Comparison of ENCODE assay signal across 9 cellular contexts in the genomic region with DNA sequence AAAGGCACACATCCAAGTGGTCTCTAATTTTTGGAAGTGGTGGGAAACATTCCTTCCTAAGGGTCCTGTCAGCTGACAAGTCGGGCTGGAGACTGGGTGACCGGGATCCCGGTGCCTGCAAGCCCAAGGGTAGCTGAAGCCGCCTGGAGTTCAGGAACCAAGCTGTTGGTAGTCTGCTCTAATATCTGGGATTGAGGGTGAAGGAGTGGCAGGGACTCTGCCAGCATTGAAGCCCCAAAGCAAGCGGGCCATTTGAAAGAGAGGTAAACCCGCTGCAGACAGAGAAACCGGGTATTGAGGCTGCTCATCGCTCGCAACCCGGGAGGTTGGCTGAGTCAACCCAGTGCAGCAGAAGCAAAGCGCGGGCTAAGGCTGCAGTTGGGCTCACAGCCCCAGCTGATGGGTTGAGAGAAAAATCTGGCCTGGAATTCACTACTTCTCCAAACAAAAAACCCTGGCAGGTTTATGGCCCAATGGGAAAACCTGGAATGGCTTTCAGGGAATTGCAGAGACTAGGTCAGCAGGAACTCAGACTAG. TPM values are rescaled to one million over a fixed set of nuclear protein-coding genes. Genes with fewer than 3 reads are reported as not detected.
DNase-seq lines count a peak whose midpoint lies in the region; ATAC-seq lines count a peak whose summit lies in the region.
"Had no signal": no experiment of that assay in that cellular context is flagged by ENCODE, and none has a peak within 500 bp of the region (broad histone marks: within the 10 kb centered on the region; RNA-seq: fewer than 3 reads in every experiment).

No MANE protein-coding gene starts in this region.

- H3K27me3 ChIP-seq in subcutaneous abdominal adipose tissue (ENCODE audit: control insufficient read depth in 5 of 5, insufficient read depth in 4 of 5, low read length in 5 of 5), result peaks cover 3 to 29% (median 22%) of the 10 kb centered on the region in 5 donors
- no peaks in the 10 kb centered on the region for H3K27me3 ChIP-seq in effector memory CD4-positive, alpha-beta T cell (replicated peaks; ENCODE audit: control insufficient read depth, insufficient read depth, low read length, poor library complexity, severe bottlenecking)

- no peaks in the 10 kb centered on the region for H3K9me3 ChIP-seq in subcutaneous abdominal adipose tissue (ENCODE audit: control insufficient read depth in 5 of 5, low read length in 5 of 5)
- H3K9me3 ChIP-seq in effector memory CD4-positive, alpha-beta T cell (ENCODE audit: control insufficient read depth, low read length), result no peaks in the 10 kb centered on the region

- no peak overlapping the region for H3K4me3 Mint-ChIP-seq in effector memory CD8-positive, alpha-beta T cell
- H3K4me3 Mint-ChIP-seq: activated B cell treated with CpG ODN at 0.5 μM for 24 hours had no signal

- H3K9me3 Mint-ChIP-seq in effector memory CD8-positive, alpha-beta T cell, result no peaks in the 10 kb centered on the region
- H3K9me3 Mint-ChIP-seq: activated B cell treated with CpG ODN at 0.5 μM for 24 hours had no signal

- ATAC-seq in effector memory CD8-positive, alpha-beta T cell (replicated peaks), result peak; percentile 46
- ATAC-seq in HG02970 (IDR thresholded peaks at IDR 0.05; ENCODE audit: low FRiP score, unreplicated experiment), result no peak

- no peaks in the 10 kb centered on the region for H3K36me3 Mint-ChIP-seq in effector memory CD8-positive, alpha-beta T cell (ENCODE audit: insufficient read depth)

- peak overlapping the region in 4 of 5 donors; percentile 29 to 56 (median 36) for H3K4me3 ChIP-seq in subcutaneous abdominal adipose tissue (ENCODE audit: low read depth in 1 of 5, low read length in 5 of 5)
- no peak overlapping the region for H3K4me3 ChIP-seq in effector memory CD4-positive, alpha-beta T cell (ENCODE audit: insufficient read depth, low read depth, low read length, poor library complexity, severe bottlenecking)

- DNase-seq in ELR (ENCODE audit: low read depth) (peak; percentile 91), LoVo (ENCODE audit: low spot score) (peak; percentile 24), SHP77 treated with DMSO at 0.1 percent for 48 hours (lab: John Stamatoyannopoulos, UW) (peak; percentile 77), lung microvascular endothelial cell (ENCODE audit: low read depth in 2 of 2) (peak; percentile 73 to 80)
- no peak for DNase-seq in effector memory CD8-positive, alpha-beta T cell
- DNase-seq in effector memory CD4-positive, alpha-beta T cell, result no peak
- DNase-seq: activated B cell treated with CpG ODN at 0.5 μM for 24 hours had no signal

- H3K27ac ChIP-seq in subcutaneous abdominal adipose tissue (ENCODE audit: low read depth, low read length), result no peak overlapping the region
- H3K27ac ChIP-seq in effector memory CD4-positive, alpha-beta T cell (ENCODE audit: insufficient read depth, low read length, poor library complexity, severe bottlenecking), result no peak overlapping the region

- H3K4me1 Mint-ChIP-seq in effector memory CD8-positive, alpha-beta T cell (ENCODE audit: low read depth in 2 of 2), result no peaks in the 10 kb centered on the region

- no peak overlapping the region for H3K9ac ChIP-seq in subcutaneous abdominal adipose tissue (ENCODE audit: low read length in 5 of 5)

- H3K27me3 Mint-ChIP-seq in effector memory CD8-positive, alpha-beta T cell, result peaks cover 51 to 76% of the 10 kb centered on the region in 2 donors

- H3K36me3 ChIP-seq in subcutaneous abdominal adipose tissue (ENCODE audit: control insufficient read depth in 5 of 5, insufficient read depth in 5 of 5, low read length in 5 of 5), result no peaks in the 10 kb centered on the region
- H3K36me3 ChIP-seq in effector memory CD4-positive, alpha-beta T cell (ENCODE audit: control insufficient read depth, insufficient read depth, low read length), result no peaks in the 10 kb centered on the region

- H3K4me1 ChIP-seq in subcutaneous abdominal adipose tissue (ENCODE audit: control insufficient read depth in 5 of 5, insufficient read depth in 5 of 5, low read length in 5 of 5), result peaks cover 5 to 11% (median 8%) of the 10 kb centered on the region in 5 donors
- no peaks in the 10 kb centered on the region for H3K4me1 ChIP-seq in effector memory CD4-positive, alpha-beta T cell (ENCODE audit: control insufficient read depth, insufficient read depth, low read length, poor library complexity, severe bottlenecking)

- H3K27ac Mint-ChIP-seq in effector memory CD8-positive, alpha-beta T cell, result no peak overlapping the region
- H3K27ac Mint-ChIP-seq: activated B cell treated with CpG ODN at 0.5 μM for 24 hours had no signal

RNA-seq across cellular contexts. Expression of gene FBXO3, which starts 28.2 kb away (rescaled TPM):
- 20.0 and 29.0 TPM in 2 replicates for total RNA-seq in lung microvascular endothelial cell

Comparison
In these comparisons a context has a peak if more than half of its experiments do, and no peak if none do; other contexts are left out.
1. DNase-seq: peak in ELR (single experiment), LoVo (single experiment), SHP77 treated with DMSO at 0.1 percent for 48 hours (single experiment) and lung microvascular endothelial cell (2 of 2); none in effector memory CD8-positive, alpha-beta T cell (0 of 3) and effector memory CD4-positive, alpha-beta T cell (0 of 3).